In genomic region chr5:141100243-141100805, GRCh38 we compare ENCODE assay signal across 8 cellular contexts. TPM values are rescaled to one million over a fixed set of nuclear protein-coding genes. Genes with fewer than 3 reads are reported as not detected.
DNase-seq lines count a peak whose midpoint lies in the region; ATAC-seq and TF ChIP-seq lines count a peak whose summit lies in the region.

Gene PCDHB3, plus strand, starts transcription at chr5:141100473. Its CDS starts 177 bp downstream, at chr5:141100650.

- H3K36me3 ChIP-seq in body of pancreas (replicated peaks in 1 of 2; ENCODE audit: insufficient read depth in 1 of 2, low read depth in 2 of 2) (no peaks in the 10 kb centered on the region), right lobe of liver (no peaks in the 10 kb centered on the region), trophoblast cell (ENCODE audit: control insufficient read depth in 1 of 2, insufficient read depth in 2 of 2, low read length in 2 of 2) (peaks cover 12% of the 10 kb centered on the region in 2 experiments)

- H3K79me1 ChIP-seq in trophoblast cell (ENCODE audit: low read length) = no peaks in the 10 kb centered on the region

- H4K8ac ChIP-seq in trophoblast cell (ENCODE audit: low read depth, low read length) = no peak within 1 kb of the TSS

- H3K9me3 ChIP-seq in body of pancreas = peaks cover 0 to 39% (median 2%) of the 10 kb centered on the region in 3 donors
- peaks cover 0 to 3% (median 0%) of the 10 kb centered on the region in 4 donors for H3K9me3 ChIP-seq in right lobe of liver
- H3K9me3 ChIP-seq in trophoblast cell (ENCODE audit: insufficient read depth, low read depth, low read length) = peaks cover 7% of the 10 kb centered on the region

- no peak within 1 kb of the TSS for H3K14ac ChIP-seq in trophoblast cell (ENCODE audit: low read length)

- H3K27me3 ChIP-seq in body of pancreas (no peaks in the 10 kb centered on the region), right lobe of liver (peaks cover 0 to 5% of the 10 kb centered on the region in 2 donors), trophoblast cell (ENCODE audit: insufficient read depth, low read length) (no peaks in the 10 kb centered on the region)

- TF ChIP-seq POLR2A in body of pancreas (IDR thresholded peaks at IDR 0.05) (peak in 1 of 3 donors; percentile 9), right lobe of liver (IDR thresholded peaks at IDR 0.05) (no peak), lower leg skin (IDR thresholded peaks at IDR 0.05) (no peak)

- H3K27ac ChIP-seq in body of pancreas = peak within 1 kb of the TSS in 1 of 4 donors; percentile 36
- no peak within 1 kb of the TSS for H3K27ac ChIP-seq in right lobe of liver
- no peak within 1 kb of the TSS for H3K27ac ChIP-seq in trophoblast cell (ENCODE audit: low read depth, low read length)

- H3K4me3 ChIP-seq in body of pancreas (no peak within 1 kb of the TSS), right lobe of liver (no peak within 1 kb of the TSS), trophoblast cell (ENCODE audit: low read depth, low read length) (no peak within 1 kb of the TSS), lower leg skin (ENCODE audit: low read depth, poor library complexity, severe bottlenecking) (no peak within 1 kb of the TSS)

- no peak within 1 kb of the TSS for H2BK5ac ChIP-seq in trophoblast cell (ENCODE audit: low read depth, low read length, poor library complexity)

- H2BK120ac ChIP-seq in trophoblast cell (ENCODE audit: insufficient read depth, low read length, poor library complexity) = no peak within 1 kb of the TSS

- no peak within 1 kb of the TSS for H3K4ac ChIP-seq in trophoblast cell (ENCODE audit: low read depth, low read length)

- no peak within 1 kb of the TSS for H4K12ac ChIP-seq in trophoblast cell (ENCODE audit: low read depth, low read length)

- no peak within 1 kb of the TSS for H3K4me2 ChIP-seq in trophoblast cell (ENCODE audit: low read length)

- no peak within 1 kb of the TSS for H3K9ac ChIP-seq in trophoblast cell (ENCODE audit: low read length)

- no peak within 1 kb of the TSS for H2AFZ ChIP-seq in trophoblast cell (ENCODE audit: insufficient read depth, low read length, poor library complexity)

- H3K4me1 ChIP-seq in body of pancreas (no peaks in the 10 kb centered on the region), right lobe of liver (no peaks in the 10 kb centered on the region), trophoblast cell (ENCODE audit: control insufficient read depth in 1 of 2, insufficient read depth in 2 of 2, low read length in 2 of 2) (peaks cover 0 to 2% of the 10 kb centered on the region in 2 experiments)

- no peak within 1 kb of the TSS for H2AK5ac ChIP-seq in trophoblast cell (ENCODE audit: low read length)

- no peaks in the 10 kb centered on the region for H3K79me2 ChIP-seq in trophoblast cell (ENCODE audit: control insufficient read depth, insufficient read depth, low read length, poor library complexity)

- TF ChIP-seq CTCF in body of pancreas (IDR thresholded peaks at IDR 0.05) (peak in 4 of 7 experiments; percentile 13 to 45 (median 26)), right lobe of liver (IDR thresholded peaks at IDR 0.05) (peak in 3 of 4 donors; percentile 9 to 22 (median 12)), lower leg skin (IDR thresholded peaks at IDR 0.05) (no peak)

- H3K18ac ChIP-seq in trophoblast cell (ENCODE audit: low read length) = no peak within 1 kb of the TSS

- no peak within 1 kb of the TSS for H3K23ac ChIP-seq in trophoblast cell (ENCODE audit: low read length)

- DNase-seq in Daoy (ENCODE audit: low read depth) (peak; percentile 80), NAMALWA (ENCODE audit: low spot score) (peak; percentile 78), body of pancreas (peak; percentile 33 to 63 (median 50)), right lobe of liver (no peak), trophoblast cell (no peak), NCI-H524 treated with DMSO at 0.1 percent for 48 hours (lab: John Stamatoyannopoulos, UW) (no peak), lower leg skin (ENCODE audit: low spot score in 2 of 2) (no peak)

- H4K91ac ChIP-seq in trophoblast cell (ENCODE audit: low read depth, low read length) = no peak within 1 kb of the TSS

- no peak within 1 kb of the TSS for H2BK12ac ChIP-seq in trophoblast cell (ENCODE audit: low read length)

- ATAC-seq in body of pancreas (no peak), right lobe of liver (no peak), GM21717 (IDR thresholded peaks at IDR 0.05; ENCODE audit: unreplicated experiment) (no peak)

- intact Hi-C loops in body of pancreas (cut with DNase I) (no loop called here), right lobe of liver (cut with DNase I) (no loop called here), lower leg skin (cut with DNase I; ENCODE audit: low total_unique reads) (no loop called here)

- WGBS in body of pancreas, 2 donors = 9 to 22% methylated on average over 19 of the region's 19 CpGs
- 10% methylated on average over 19 of the region's 19 CpGs for WGBS in right lobe of liver (ENCODE audit: insufficient coverage, low coverage, low lambda C conversion rate, missing lambda C conversion rate)
- WGBS in trophoblast cell (ENCODE audit: extremely low coverage, insufficient coverage, insufficient read length) = no CpG with 5 or more reads among the region's 19 CpGs
- 19 to 24% methylated on average over 19 of the region's 19 CpGs for WGBS in lower leg skin, 2 donors

RNA-seq across cellular contexts. Expression of gene PCDHB3, which starts in this region (rescaled TPM):
- total RNA-seq in Daoy (2014; rRNA removed; shearing (Covaris generic)) = 0.11 and 0.24 TPM in 2 replicates
- total RNA-seq in body of pancreas (1 to 10 TPM; 1.3 to 1.8 TPM), right lobe of liver (under 1 TPM in 3 of 6 experiments, not detected in 3; 0.07 to 0.31 (median 0.30) TPM), lower leg skin (1 to 10 TPM in 3 of 4 donors, under 1 TPM in 1; 0.84 to 1.6 (median 1.3) TPM)
- 0.87 and 1.1 TPM in 2 replicates for polyA plus RNA-seq in trophoblast cell (2013)

Comparison
In these comparisons a context has a peak if more than half of its experiments do, and no peak if none do; other contexts are left out.
1. Peak in DNase-seq in Daoy; RNA of the gene not detected or under 1 TPM.
2. DNase-seq: peak in NAMALWA (single experiment) and body of pancreas (4 of 4); none in right lobe of liver (0 of 3), trophoblast cell (0 of 2), NCI-H524 treated with DMSO at 0.1 percent for 48 hours (single experiment) and lower leg skin (0 of 2).
3. CTCF ChIP-seq: peak in body of pancreas (4 of 7) and right lobe of liver (3 of 4); none in lower leg skin (0 of 3).